18 cellular contexts compared by ENCODE assay signal in the genomic region with DNA sequence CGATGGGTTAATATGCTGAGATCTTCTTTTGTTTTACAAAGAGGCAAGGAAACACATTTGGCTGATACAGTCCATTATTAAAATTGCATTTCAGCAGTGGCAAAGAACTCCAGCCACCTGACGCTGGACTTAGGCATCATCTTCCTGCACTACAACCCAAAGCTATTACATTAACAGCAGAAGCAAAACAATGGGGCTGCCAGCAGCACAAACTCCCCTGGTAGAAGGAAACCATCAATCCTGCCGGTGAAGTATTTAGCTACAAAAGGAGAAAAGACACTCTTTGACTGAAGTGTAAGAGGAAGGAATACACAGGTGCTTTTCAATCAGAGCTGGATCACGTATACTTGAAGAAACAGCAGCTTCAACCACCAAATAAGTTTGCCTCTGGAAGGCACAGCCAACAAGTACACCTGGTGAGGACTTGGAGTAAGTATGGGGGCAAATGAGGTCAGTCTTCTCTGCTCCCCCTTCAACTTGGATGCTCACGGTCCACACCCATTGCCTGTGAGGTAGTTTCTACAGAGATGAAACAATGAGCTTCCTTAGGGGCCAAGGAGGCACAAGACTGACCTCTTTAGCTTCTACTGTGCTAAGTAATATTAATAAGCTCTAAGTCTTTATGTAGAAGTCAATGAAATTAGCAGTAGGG.
DNase-seq lines count a peak whose midpoint lies in the region; ATAC-seq, FAIRE-seq and TF ChIP-seq lines count a peak whose summit lies in the region.
"Had no signal": no experiment of that assay in that cellular context is flagged by ENCODE, and none has a peak within 500 bp of the region (broad histone marks: within the 10 kb centered on the region; RNA-seq: fewer than 3 reads in every experiment).

No MANE protein-coding gene starts in this region.

- intact Hi-C loops in HepG2 (cut with micrococcal nuclease; ENCODE audit: unreplicated experiment) = loop anchor here (5.0 to 10.0 kb wide), 2 partner anchors 44 to 372 kb away; no protein-coding TSS in a partner anchor

- H3K4me3 ChIP-seq in HUES48 (ENCODE audit: low read depth, low read length) = no peak overlapping the region
- no peak overlapping the region for H3K4me3 ChIP-seq in HepG2 (replicated peaks in 1 of 3; ENCODE audit: insufficient read depth in 1 of 3, low read depth in 2 of 3, low read length in 3 of 3)
- no peak overlapping the region for H3K4me3 ChIP-seq in upper lobe of left lung
- H3K4me3 ChIP-seq: BLaER1, skin epidermis, testis had no signal

- in situ Hi-C loops in HepG2 (cut with HindIII; ENCODE audit: extremely low pct_ligation_motif_present, low pct_unique_long_range_greater_than_20kb) = no loop called here

- TF ChIP-seq RAD21 in HepG2 (CRISPR knock-in tag; IDR thresholded peaks at IDR 0.05) = no peak

- TF ChIP-seq CTCF in HepG2 (CRISPR knock-in tag; IDR thresholded peaks at IDR 0.05) = no peak
- no peak for TF ChIP-seq CTCF in progenitor cell of endocrine pancreas (IDR thresholded peaks at IDR 0.05; ENCODE audit: unreplicated experiment)
- no peak for TF ChIP-seq CTCF in upper lobe of left lung (IDR thresholded peaks at IDR 0.05)

- BruUV-seq in HepG2 (replicated peaks; lab: Mats Ljungman, UMichigan) = no TSS peak

- H2AFZ ChIP-seq in HepG2 (ENCODE audit: low read length) = no peak overlapping the region

- H3K9me3 ChIP-seq in HUES48 (ENCODE audit: control insufficient read depth, insufficient read depth, low read length) (no peaks in the 10 kb centered on the region), HepG2 (ENCODE audit: low read length) (no peaks in the 10 kb centered on the region), upper lobe of left lung (no peaks in the 10 kb centered on the region)
- H3K9me3 ChIP-seq: BLaER1, testis had no signal

- no peaks in the 10 kb centered on the region for H4K20me1 ChIP-seq in HepG2 (ENCODE audit: insufficient read depth, low read length)

- CTCF ChIA-PET in HepG2 (lab: Yijun Ruan, JAX; ENCODE audit: low intra/inter-chr PET ratio, low total read pairs) = no interaction called here

- TF ChIP-seq POLR2A in HepG2 (IDR thresholded peaks at IDR 0.05; ENCODE audit: insufficient read depth in 1 of 2, low read depth in 2 of 2, low read length in 2 of 2) (no peak), H54 (IDR thresholded peaks at IDR 0.05; ENCODE audit: low read depth, low read length) (no peak), upper lobe of left lung (IDR thresholded peaks at IDR 0.05) (no peak)

- no peak for TF ChIP-seq EP300 in HepG2 (IDR thresholded peaks at IDR 0.05; ENCODE audit: low read depth in 2 of 2, low read length in 2 of 2)
- TF ChIP-seq EP300 in HepG2 (CRISPR knock-in tag; IDR thresholded peaks at IDR 0.05; ENCODE audit: borderline replicate concordance) = no peak
- no peak for TF ChIP-seq EP300 in upper lobe of left lung (IDR thresholded peaks at IDR 0.05)

- peaks cover 20% of the 10 kb centered on the region for H3K36me3 Mint-ChIP-seq in activated naive CD8-positive, alpha-beta T cell treated with anti-CD3 and anti-CD28 coated beads for 36 hours
- no peaks in the 10 kb centered on the region for H3K36me3 Mint-ChIP-seq in progenitor cell of endocrine pancreas (ENCODE audit: insufficient read depth)

- H3K27ac ChIP-seq in HUES48 (ENCODE audit: low read depth, low read length) (peak overlapping the region; percentile 11), HepG2 (ENCODE audit: extremely low read length, insufficient read depth, low read length) (no peak overlapping the region), upper lobe of left lung (peak overlapping the region in 1 of 4 donors; percentile 10)
- H3K27ac ChIP-seq: BLaER1, skin epidermis, testis had no signal

- no peak overlapping the region for H3K4me2 ChIP-seq in HepG2 (ENCODE audit: low read depth, low read length)
- H3K4me2 ChIP-seq: BLaER1 had no signal

- 82% methylated on average over 5 of the region's 5 CpGs for WGBS in HepG2 (ENCODE audit: low lambda C conversion rate)
- WGBS in upper lobe of left lung, 2 donors = 61 to 65% methylated on average over 5 of the region's 5 CpGs

- H3K79me2 ChIP-seq in HepG2 (ENCODE audit: insufficient read depth, low read length) = peaks cover 18% of the 10 kb centered on the region

- POLR2A ChIA-PET in HepG2 (lab: Yijun Ruan, JAX) = no interaction called here

- H3K4me1 ChIP-seq in HUES48 (ENCODE audit: control insufficient read depth, insufficient read depth, low read length) = peaks cover 39% of the 10 kb centered on the region
- H3K4me1 ChIP-seq in HepG2 (ENCODE audit: insufficient read depth, low read length) = peaks cover 66% of the 10 kb centered on the region
- peaks cover 0 to 2% (median 0%) of the 10 kb centered on the region in 4 donors for H3K4me1 ChIP-seq in upper lobe of left lung
- H3K4me1 ChIP-seq: BLaER1, testis had no signal

- no peak overlapping the region for H3K27ac Mint-ChIP-seq in activated naive CD8-positive, alpha-beta T cell treated with anti-CD3 and anti-CD28 coated beads for 36 hours
- peak overlapping the region; percentile 77 for H3K27ac Mint-ChIP-seq in progenitor cell of endocrine pancreas

- H3K9ac ChIP-seq in HUES48 (ENCODE audit: low read depth, low read length) = no peak overlapping the region
- H3K9ac ChIP-seq in HepG2 (ENCODE audit: insufficient read depth, low read depth, low read length) = no peak overlapping the region
- H3K9ac ChIP-seq: BLaER1 had no signal

- DNase-seq in activated naive CD8-positive, alpha-beta T cell treated with anti-CD3 and anti-CD28 coated beads for 36 hours = no peak
- no peak for DNase-seq in HepG2 (ENCODE audit: low spot score)
- DNase-seq in progenitor cell of endocrine pancreas (ENCODE audit: low spot score, unreplicated experiment) = no peak
- no peak for DNase-seq in H54 (ENCODE audit: insufficient read length, low spot score)
- DNase-seq in upper lobe of left lung = no peak
- DNase-seq: H7; mesendoderm; NCI-H2107; NCI-H774; stimulated activated CD4-positive, alpha-beta T cell treated with anti-CD3 and anti-CD28 coated beads, Interleukin-4, amount 100 ng/mL, for 1 hour; T-helper 9 cell; testis had no signal

- H3K36me3 ChIP-seq in HUES48 (ENCODE audit: control insufficient read depth, insufficient read depth, low read length) (no peaks in the 10 kb centered on the region; the same call in 1 of the 2 replicates), HepG2 (replicated peaks in 1 of 2; ENCODE audit: control insufficient read depth in 1 of 2, insufficient read depth in 2 of 2, low read length in 2 of 2) (no peaks in the 10 kb centered on the region), upper lobe of left lung (no peaks in the 10 kb centered on the region)

- H3K27me3 Mint-ChIP-seq in activated naive CD8-positive, alpha-beta T cell treated with anti-CD3 and anti-CD28 coated beads for 36 hours = no peaks in the 10 kb centered on the region
- peaks cover 2% of the 10 kb centered on the region for H3K27me3 Mint-ChIP-seq in progenitor cell of endocrine pancreas
- H3K27me3 Mint-ChIP-seq: dendritic cell treated with granulocyte-macrophage colony-stimulating factor and Interleukin-4, amounts not matched to agents 40 ng/mL and 50 ng/mL, for 4 days had no signal

- no peak for ATAC-seq in HepG2
- ATAC-seq in upper lobe of left lung (ENCODE audit: low FRiP score in 2 of 2) = no peak
- ATAC-seq in HG02852 (IDR thresholded peaks at IDR 0.05; ENCODE audit: unreplicated experiment) = no peak
- ATAC-seq: Panc1 had no signal

- H3K4me1 Mint-ChIP-seq in activated naive CD8-positive, alpha-beta T cell treated with anti-CD3 and anti-CD28 coated beads for 36 hours = peaks cover 50% of the 10 kb centered on the region
- peaks cover 20% of the 10 kb centered on the region for H3K4me1 Mint-ChIP-seq in progenitor cell of endocrine pancreas (ENCODE audit: low read depth)

- H3K9me3 Mint-ChIP-seq in activated naive CD8-positive, alpha-beta T cell treated with anti-CD3 and anti-CD28 coated beads for 36 hours = no peaks in the 10 kb centered on the region
- H3K9me3 Mint-ChIP-seq in progenitor cell of endocrine pancreas (ENCODE audit: low read depth) = no peaks in the 10 kb centered on the region
- H3K9me3 Mint-ChIP-seq: dendritic cell treated with granulocyte-macrophage colony-stimulating factor and Interleukin-4, amounts not matched to agents 40 ng/mL and 50 ng/mL, for 4 days had no signal

- H3K27me3 ChIP-seq in HUES48 (ENCODE audit: control insufficient read depth, insufficient read depth, low read length) = no peaks in the 10 kb centered on the region
- no peaks in the 10 kb centered on the region for H3K27me3 ChIP-seq in HepG2 (ENCODE audit: control insufficient read depth in 1 of 2, insufficient read depth in 2 of 2, low read length in 2 of 2)
- no peaks in the 10 kb centered on the region for H3K27me3 ChIP-seq in upper lobe of left lung
- H3K27me3 ChIP-seq: BLaER1, testis had no signal

- FAIRE-seq in HepG2 (lab: Jason Lieb, UNC) (no peak), H54 (lab: Jason Lieb, UNC) (no peak)

- peak overlapping the region; percentile 43 for H3K4me3 Mint-ChIP-seq in activated naive CD8-positive, alpha-beta T cell treated with anti-CD3 and anti-CD28 coated beads for 36 hours
- H3K4me3 Mint-ChIP-seq in progenitor cell of endocrine pancreas (ENCODE audit: low read depth) = no peak overlapping the region
- H3K4me3 Mint-ChIP-seq: dendritic cell treated with granulocyte-macrophage colony-stimulating factor and Interleukin-4, amounts not matched to agents 40 ng/mL and 50 ng/mL, for 4 days had no signal

TF ChIP-seq in HepG2, 621 proteins besides CTCF, POLR2A, EP300 and RAD21:
- TF ChIP-seq ZNF652 (CRISPR knock-in tag; IDR thresholded peaks at IDR 0.05; ENCODE audit: borderline replicate concordance, low read depth) = peak; percentile 69
- TF ChIP-seq, protein P1, sequence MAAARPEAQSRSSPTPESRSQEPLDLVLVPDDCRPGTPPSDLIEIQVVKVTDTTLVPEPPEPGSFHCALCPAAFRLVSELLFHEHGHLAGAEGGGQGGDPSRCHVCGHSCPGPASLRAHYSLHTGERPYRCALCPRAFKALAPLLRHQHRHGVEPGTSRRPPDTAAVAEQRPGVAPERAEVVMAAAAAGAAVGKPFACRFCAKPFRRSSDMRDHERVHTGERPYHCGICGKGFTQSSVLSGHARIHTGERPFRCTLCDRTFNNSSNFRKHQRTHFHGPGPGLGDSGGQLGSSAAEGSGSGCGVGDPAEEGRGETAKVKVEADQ (CRISPR knock-in tag; IDR thresholded peaks at IDR 0.05; ENCODE audit: borderline replicate concordance) = no peak
